Comparison of ENCODE assay signal across 24 cellular contexts in genomic region chr17:77178586-77178985, GRCh38. TPM values are rescaled to one million over a fixed set of nuclear protein-coding genes. Genes with fewer than 3 reads are reported as not detected.
A peak's percentile ranks its signal among the peaks of the same experiment; 100 is the strongest.
DNase-seq lines count a peak whose midpoint lies in the region; ATAC-seq and TF ChIP-seq lines count a peak whose summit lies in the region.
"Had no signal": no experiment of that assay in that cellular context is flagged by ENCODE, and none has a peak within 500 bp of the region (broad histone marks: within the 10 kb centered on the region; RNA-seq: fewer than 3 reads in every experiment).

No MANE protein-coding gene starts in this region.

- TF ChIP-seq POLR2A in heart left ventricle (IDR thresholded peaks at IDR 0.05): no peak

- H3K36me3 Mint-ChIP-seq in nephron progenitor cell (ENCODE audit: low read depth): peaks cover 54% of the 10 kb centered on the region
- peaks cover 12% of the 10 kb centered on the region for H3K36me3 Mint-ChIP-seq in natural killer cell

- H3K4me3 Mint-ChIP-seq in nephron progenitor cell (no peak overlapping the region), natural killer cell (no peak overlapping the region)
- H3K4me3 Mint-ChIP-seq: activated CD4-positive, alpha-beta memory T cell treated with anti-CD3 and anti-CD28 coated beads for 36 hours had no signal

- H3K4me1 ChIP-seq in right atrium auricular region: peaks cover 0 to 57% of the 10 kb centered on the region in 2 donors
- H3K4me1 ChIP-seq in heart left ventricle: peaks cover 0 to 70% (median 49%) of the 10 kb centered on the region in 12 donors
- H3K4me1 ChIP-seq in aorta (ENCODE audit: control insufficient read depth in 1 of 2, insufficient read depth in 2 of 2, low read length in 2 of 2): no peaks in the 10 kb centered on the region
- H3K4me1 ChIP-seq: Caco-2, HAP-1, uterus had no signal

- H3K27me3 ChIP-seq in right atrium auricular region (no peaks in the 10 kb centered on the region), heart left ventricle (no peaks in the 10 kb centered on the region), aorta (ENCODE audit: control insufficient read depth in 1 of 2, insufficient read depth in 2 of 2, low read length in 1 of 2) (no peaks in the 10 kb centered on the region)
- H3K27me3 ChIP-seq: BLaER1, uterus had no signal

- intact Hi-C loops in heart left ventricle (cut with DNase I) (no loop called here), natural killer cell (cut with micrococcal nuclease) (no loop called here), aorta (cut with DNase I) (no loop called here)

- 69 to 86% (median 80%) methylated on average over 14 of the region's 14 CpGs for WGBS in heart left ventricle, 4 donors
- WGBS in aorta, 2 donors: 91 to 93% methylated on average over 14 of the region's 14 CpGs

- H3K36me3 ChIP-seq in right atrium auricular region: peaks cover 13% of the 10 kb centered on the region
- H3K36me3 ChIP-seq in heart left ventricle: peaks cover 0 to 15% (median 4%) of the 10 kb centered on the region in 9 donors
- H3K36me3 ChIP-seq in aorta (ENCODE audit: control insufficient read depth in 1 of 2, insufficient read depth in 2 of 2, low read length in 1 of 2): no peaks in the 10 kb centered on the region
- H3K36me3 ChIP-seq: HAP-1, uterus had no signal

- peaks cover 22% of the 10 kb centered on the region for H3K9me3 Mint-ChIP-seq in nephron progenitor cell
- peaks cover 4 to 8% of the 10 kb centered on the region in 2 donors for H3K9me3 Mint-ChIP-seq in natural killer cell

- H3K27me3 Mint-ChIP-seq in nephron progenitor cell (ENCODE audit: low read depth, poor library complexity) (peaks cover 10% of the 10 kb centered on the region), natural killer cell (ENCODE audit: low read depth in 2 of 2) (no peaks in the 10 kb centered on the region)
- H3K27me3 Mint-ChIP-seq: activated CD4-positive, alpha-beta memory T cell treated with anti-CD3 and anti-CD28 coated beads for 36 hours had no signal

- TF ChIP-seq CTCF in right atrium auricular region (IDR thresholded peaks at IDR 0.05) (no peak), heart left ventricle (IDR thresholded peaks at IDR 0.05) (no peak), nephron progenitor cell (IDR thresholded peaks at IDR 0.05) (no peak), natural killer cell (IDR thresholded peaks at IDR 0.05) (no peak)

- no peak for DNase-seq in right atrium auricular region (ENCODE audit: low spot score)
- DNase-seq in heart left ventricle: no peak
- DNase-seq in caudate nucleus (lab: John Stamatoyannopoulos, UW): peak in 26 of 61 donors; percentile 10 to 68 (median 30)
- no peak for DNase-seq in nephron progenitor cell
- DNase-seq in GF-D8 (lab: John Stamatoyannopoulos, UW): no peak
- no peak for DNase-seq in natural killer cell
- no peak for DNase-seq in aorta
- DNase-seq: activated CD4-positive, alpha-beta memory T cell treated with anti-CD3 and anti-CD28 coated beads for 36 hours; activated CD4-positive, CD25-positive, alpha-beta regulatory T cell; activated effector memory CD4-positive, alpha-beta T cell treated with anti-CD3 and anti-CD28 coated beads, Interleukin-2, amount 50 U/mL, for 16 hours; Caco-2; DMS79; NCI-H1694; NCI-H226; NCI-H748 treated with DMSO at 0.1 percent for 48 hours; RPMI8226; stimulated activated CD4-positive, alpha-beta T cell treated with anti-CD3 and anti-CD28 coated beads, Interleukin-2, amount 100 ng/mL, for 24 hours; T1000; uterus had no signal

- no peak overlapping the region for H3K4me3 ChIP-seq in right atrium auricular region
- H3K4me3 ChIP-seq in heart left ventricle: no peak overlapping the region
- no peak overlapping the region for H3K4me3 ChIP-seq in aorta (ENCODE audit: low read length in 2 of 2)
- H3K4me3 ChIP-seq: BLaER1, HAP-1, lung, smooth muscle cell, uterus had no signal

- ATAC-seq in heart left ventricle (no peak), natural killer cell (no peak), aorta (ENCODE audit: low FRiP score) (no peak), HG02678 (IDR thresholded peaks at IDR 0.05; ENCODE audit: unreplicated experiment) (no peak)

- H3K9me3 ChIP-seq in right atrium auricular region (peaks cover 0 to 18% of the 10 kb centered on the region in 2 donors), heart left ventricle (peaks cover 0 to 22% (median 17%) of the 10 kb centered on the region in 12 donors), aorta (ENCODE audit: control insufficient read depth, low read length) (peaks cover 11% of the 10 kb centered on the region)

- peak overlapping the region; percentile 18 to 30 for H3K27ac ChIP-seq in right atrium auricular region
- H3K27ac ChIP-seq in heart left ventricle: no peak overlapping the region
- peak overlapping the region; percentile 17 for H3K27ac ChIP-seq in caudate nucleus (ENCODE audit: low read depth, low read length)
- H3K27ac ChIP-seq in aorta (ENCODE audit: low read depth in 1 of 2, low read length in 2 of 2): no peak overlapping the region
- H3K27ac ChIP-seq: BLaER1, uterus had no signal

- H3K27ac Mint-ChIP-seq in nephron progenitor cell (peak overlapping the region; percentile 57), natural killer cell (peak overlapping the region in 1 of 2 donors; percentile 41)
- H3K27ac Mint-ChIP-seq: activated CD4-positive, alpha-beta memory T cell treated with anti-CD3 and anti-CD28 coated beads for 36 hours had no signal

- H3K4me1 Mint-ChIP-seq in nephron progenitor cell (peaks cover 22% of the 10 kb centered on the region), natural killer cell (peaks cover 47% of the 10 kb centered on the region in 2 donors)

RNA-seq across cellular contexts. Expression of gene SEC14L1, which starts 37.8 kb away (rescaled TPM):
- total RNA-seq in right atrium auricular region: 10 to 100 TPM; 48.2 to 54.0 TPM
- 100 to 1,000 TPM in 1 of 9 donors, 10 to 100 TPM in 8; 43.6 to 116 (median 53.7) TPM for total RNA-seq in heart left ventricle
- 10 to 100 TPM; 26.6 to 69.5 TPM for polyA plus RNA-seq in heart left ventricle
- total RNA-seq in natural killer cell: 100 to 1,000 TPM; 129 to 160 (median 129) TPM
- 10 to 100 TPM; 79.2 to 99.8 TPM for total RNA-seq in aorta
- polyA plus RNA-seq in aorta: 10 to 100 TPM; 17.2 to 19.2 TPM

Comparison
In these comparisons a context has a peak if more than half of its experiments do, and no peak if none do; other contexts are left out.
1. H3K27ac ChIP-seq: peak in right atrium auricular region (2 of 2) and caudate nucleus (single experiment); none in heart left ventricle (0 of 12) and aorta (0 of 2).